Comparison of ENCODE assay signal across 13 cellular contexts in the genomic region with DNA sequence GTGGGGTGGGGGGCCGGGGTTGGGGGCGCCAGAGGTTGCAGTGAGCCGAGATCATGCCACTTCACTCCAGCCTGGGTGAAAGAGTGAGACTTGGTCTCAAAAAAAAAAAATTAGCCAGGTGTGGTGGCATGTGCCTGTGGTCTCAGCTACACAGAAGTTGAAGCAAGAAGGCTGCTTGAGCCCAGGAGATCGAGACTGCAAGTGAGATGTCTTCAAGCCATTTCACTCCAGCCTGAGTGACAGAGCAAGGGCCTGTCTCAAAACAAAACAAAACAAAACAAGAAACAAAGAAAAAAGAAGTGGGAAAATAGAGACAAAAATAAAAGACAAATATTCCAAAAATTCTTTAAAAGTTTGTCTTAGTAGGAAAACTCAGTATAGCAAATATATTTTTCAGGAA.
DNase-seq lines count a peak whose midpoint lies in the region; ATAC-seq, FAIRE-seq and TF ChIP-seq lines count a peak whose summit lies in the region.
"Had no signal": no experiment of that assay in that cellular context is flagged by ENCODE, and none has a peak within 500 bp of the region (broad histone marks: within the 10 kb centered on the region; RNA-seq: fewer than 3 reads in every experiment).

No MANE protein-coding gene starts in this region.

- H3K9me3 ChIP-seq in Loucy (ENCODE audit: insufficient read depth, low read depth, low read length) (no peaks in the 10 kb centered on the region), GM12878 (replicated peaks; ENCODE audit: control insufficient read depth, insufficient read depth, low read length) (no peaks in the 10 kb centered on the region), SK-N-SH (no peaks in the 10 kb centered on the region), sigmoid colon (no peaks in the 10 kb centered on the region)

- H2AFZ ChIP-seq in Loucy (ENCODE audit: low read length) (no peak overlapping the region), GM12878 (ENCODE audit: control insufficient read depth, low read depth, low read length) (no peak overlapping the region), SK-N-SH (ENCODE audit: low read depth) (no peak overlapping the region)
- H2AFZ ChIP-seq: neural progenitor cell had no signal

- H3K36me3 ChIP-seq in Loucy (ENCODE audit: insufficient read depth, low read length) (no peaks in the 10 kb centered on the region), GM12878 (ENCODE audit: control insufficient read depth in 2 of 2, insufficient read depth in 2 of 2, low read length in 1 of 2) (peaks cover 2 to 8% of the 10 kb centered on the region in 2 experiments; a peak in 3 of 4 replicates), SK-N-SH (replicated peaks in 1 of 2; ENCODE audit: control insufficient read depth in 1 of 2, insufficient read depth in 2 of 2, low read length in 1 of 2) (peaks cover 0 to 7% of the 10 kb centered on the region in 2 experiments), sigmoid colon (peaks cover 0 to 8% (median 0%) of the 10 kb centered on the region in 4 donors)
- H3K36me3 ChIP-seq: neural progenitor cell had no signal

- no peak for FAIRE-seq in GM12878 (lab: Jason Lieb, UNC)

- H3K4me1 Mint-ChIP-seq in stimulated activated naive CD8-positive, alpha-beta T cell treated with anti-CD3 and anti-CD28 coated beads, Interleukin-15, amount 100 ng/mL, for 72 hours = peaks cover 47% of the 10 kb centered on the region

- no peak overlapping the region for H3K4me3 ChIP-seq in Loucy (ENCODE audit: low read length, poor library complexity, severe bottlenecking)
- H3K4me3 ChIP-seq in GM12878 = peak overlapping the region; percentile 88
- H3K4me3 ChIP-seq in SK-N-SH (ENCODE audit: low read depth in 2 of 2, low read length in 1 of 2) = peak overlapping the region in 1 of 2 experiments; percentile 87; a peak in 2 of 4 replicates
- H3K4me3 ChIP-seq in sigmoid colon = no peak overlapping the region
- H3K4me3 ChIP-seq: neural progenitor cell had no signal

- H4K20me1 ChIP-seq in Loucy (ENCODE audit: insufficient read depth, low read length, poor library complexity, severe bottlenecking) (peaks cover 29% of the 10 kb centered on the region), GM12878 (ENCODE audit: control insufficient read depth, insufficient read depth) (no peaks in the 10 kb centered on the region), SK-N-SH (ENCODE audit: insufficient read depth) (no peaks in the 10 kb centered on the region)

- in situ Hi-C loops in GM12878 (cut with MboI) = no loop called here

- H3K9me2 ChIP-seq in Loucy (replicated peaks; ENCODE audit: low read depth, low read length) (no peaks in the 10 kb centered on the region), SK-N-SH (no peaks in the 10 kb centered on the region)

- CTCF ChIA-PET in GM12878 (lab: Yijun Ruan, JAX) = interaction anchor here (0.9 to 6.1 kb wide), 12 partner anchors 10 to 166 kb away, joined by 3 to 39 read pairs (median 3); no protein-coding TSS in a partner anchor
- CTCF ChIA-PET in SK-N-SH (lab: Yijun Ruan, JAX) = interaction anchor here (1.2 to 1.5 kb wide), 3 partner anchors 52 to 165 kb away, joined by 3 to 6 read pairs (median 4); partner anchors contain the start of gene ANKRD13B

- peak; percentile 9; the same call in 2 of the 3 replicates for ATAC-seq in GM12878
- ATAC-seq in stimulated activated naive CD8-positive, alpha-beta T cell treated with anti-CD3 and anti-CD28 coated beads, Interleukin-15, amount 100 ng/mL, for 72 hours = no peak

- no peaks in the 10 kb centered on the region for H3K9me3 Mint-ChIP-seq in stimulated activated naive CD8-positive, alpha-beta T cell treated with anti-CD3 and anti-CD28 coated beads, Interleukin-15, amount 100 ng/mL, for 72 hours
- H3K9me3 Mint-ChIP-seq: brain, neural progenitor cell had no signal

- BruUV-seq in GM12878 (replicated peaks; lab: Mats Ljungman, UMichigan) = no TSS peak

- POLR2A ChIA-PET in GM12878 (lab: Charles Lee) = interaction anchor here (0.6 to 7.2 kb wide), 4 partner anchors 33 to 52 kb away, joined by 6 to 54 read pairs (median 12); no protein-coding TSS in a partner anchor
- POLR2A ChIA-PET in SK-N-SH (lab: Yijun Ruan, JAX) = no interaction called here

- SMC1A ChIA-PET in GM12878 (lab: Charles Lee; ENCODE audit: uncharacterized antibody, unreplicated experiment) = interaction anchor here (0.6 to 19.7 kb wide), 16 partner anchors 8 to 173 kb away, joined by 3 to 297 read pairs (median 4); no protein-coding TSS in a partner anchor

- no peak for TF ChIP-seq POLR2A in GM12878 (IDR thresholded peaks at IDR 0.05; ENCODE audit: low read depth, low read length)
- no peak for TF ChIP-seq POLR2A in sigmoid colon (IDR thresholded peaks at IDR 0.05)

- H3K9ac ChIP-seq in Loucy (ENCODE audit: low read depth, low read length, poor library complexity, severe bottlenecking) (no peak overlapping the region), GM12878 (ENCODE audit: control insufficient read depth, insufficient read depth, low read length) (no peak overlapping the region; the same call in 1 of the 2 replicates), SK-N-SH (no peak overlapping the region)
- H3K9ac ChIP-seq: neural progenitor cell had no signal

- RAD21 ChIA-PET in GM12878 (lab: Charles Lee; ENCODE audit: unreplicated experiment) = interaction anchor here (0.8 to 9.7 kb wide), 4 partner anchors 35 to 173 kb away, joined by 3 to 144 read pairs (median 35); partner anchors contain the start of gene SSH2

- H3K27me3 Mint-ChIP-seq in stimulated activated naive CD8-positive, alpha-beta T cell treated with anti-CD3 and anti-CD28 coated beads, Interleukin-15, amount 100 ng/mL, for 72 hours = no peaks in the 10 kb centered on the region

- H3K4me3 Mint-ChIP-seq in stimulated activated naive CD8-positive, alpha-beta T cell treated with anti-CD3 and anti-CD28 coated beads, Interleukin-15, amount 100 ng/mL, for 72 hours = peak overlapping the region; percentile 54 to 71
- H3K4me3 Mint-ChIP-seq: brain, neural progenitor cell had no signal

- peaks cover 26% of the 10 kb centered on the region for H3K4me1 ChIP-seq in Loucy (ENCODE audit: insufficient read depth, low read length, poor library complexity, severe bottlenecking)
- peaks cover 30% of the 10 kb centered on the region; the same call in 1 of the 2 replicates for H3K4me1 ChIP-seq in GM12878 (ENCODE audit: control insufficient read depth, insufficient read depth, low read length)
- H3K4me1 ChIP-seq in SK-N-SH (ENCODE audit: control insufficient read depth in 1 of 2, insufficient read depth in 2 of 2, low read depth in 1 of 2, low read length in 1 of 2) = peaks cover 4 to 7% of the 10 kb centered on the region in 2 experiments; a peak in 3 of 4 replicates
- peaks cover 0 to 9% (median 2%) of the 10 kb centered on the region in 4 donors for H3K4me1 ChIP-seq in sigmoid colon

- H3K27ac Mint-ChIP-seq in stimulated activated naive CD8-positive, alpha-beta T cell treated with anti-CD3 and anti-CD28 coated beads, Interleukin-15, amount 100 ng/mL, for 72 hours = peak overlapping the region in 1 of 2 donors; percentile 83
- H3K27ac Mint-ChIP-seq: brain, neural progenitor cell had no signal

- peak; percentile 11 for DNase-seq in activated gamma-delta T cell treated with Interleukin-2 at 50 U/mL for 16 hours
- no peak for DNase-seq in activated gamma-delta T cell (lab: John Stamatoyannopoulos, UW)
- DNase-seq in GM12878 (ENCODE audit: low read depth, low spot score) = no peak
- DNase-seq in stimulated activated naive CD8-positive, alpha-beta T cell treated with anti-CD3 and anti-CD28 coated beads, Interleukin-15, amount 100 ng/mL, for 72 hours = no peak
- no peak for DNase-seq in DMS153 (lab: John Stamatoyannopoulos, UW)
- no peak for DNase-seq in SK-N-SH
- no peak for DNase-seq in sigmoid colon
- DNase-seq: DMS53; effector CD8-positive, alpha-beta T cell; MM.1S had no signal

- no peak for TF ChIP-seq CTCF in Loucy (conservative IDR thresholded peaks at IDR 0.05; ENCODE audit: low read length)
- TF ChIP-seq CTCF in GM12878 (IDR thresholded peaks at IDR 0.05 in 2 of 3, conservative IDR thresholded peaks at IDR 0.05 in 1 of 3; ENCODE audit: control insufficient read depth in 2 of 3, extremely low read depth in 1 of 3, insufficient read depth in 1 of 3, low read depth in 3 of 3, low read length in 3 of 3) = no peak
- no peak for TF ChIP-seq CTCF in SK-N-SH (IDR thresholded peaks at IDR 0.05)
- no peak for TF ChIP-seq CTCF in sigmoid colon (IDR thresholded peaks at IDR 0.05)

- peak overlapping the region; percentile 23 for H3K27ac ChIP-seq in GM12878 (ENCODE audit: control insufficient read depth, insufficient read depth)
- peak overlapping the region in 1 of 2 experiments; percentile 8; a peak in 2 of 4 replicates for H3K27ac ChIP-seq in SK-N-SH (ENCODE audit: low read depth in 2 of 2, low read length in 1 of 2)
- H3K27ac ChIP-seq in sigmoid colon = no peak overlapping the region
- H3K27ac ChIP-seq: neural progenitor cell had no signal

- no peak for TF ChIP-seq EP300 in GM12878 (IDR thresholded peaks at IDR 0.05; ENCODE audit: borderline replicate concordance in 1 of 2, control insufficient read depth in 1 of 2, low read depth in 2 of 2, low read length in 2 of 2)
- no peak for TF ChIP-seq EP300 in SK-N-SH (IDR thresholded peaks at IDR 0.05; ENCODE audit: borderline replicate concordance in 1 of 2, low read depth in 1 of 2, low read length in 1 of 2)
- no peak for TF ChIP-seq EP300 in sigmoid colon (IDR thresholded peaks at IDR 0.05)

- intact Hi-C loops in GM12878 (cut with micrococcal nuclease; ENCODE audit: unreplicated experiment) = no loop called here
- intact Hi-C loops in sigmoid colon (cut with DNase I) = no loop called here

- WGBS in GM12878 (ENCODE audit: insufficient coverage, insufficient replicate concordance, low lambda C conversion rate, missing lambda C conversion rate) = 6% methylated on average over 1 of the region's 4 CpGs
- WGBS in SK-N-SH (ENCODE audit: low lambda C conversion rate) = 81% methylated on average over 4 of the region's 4 CpGs
- WGBS in sigmoid colon, 2 donors = 68 to 80% methylated on average over 4 of the region's 4 CpGs

- no peak for TF ChIP-seq RAD21 in GM12878 (IDR thresholded peaks at IDR 0.05; ENCODE audit: insufficient read depth, low read depth, low read length)
- no peak for TF ChIP-seq RAD21 in SK-N-SH (IDR thresholded peaks at IDR 0.05; ENCODE audit: low read length)

- H3K4me2 ChIP-seq in Loucy (ENCODE audit: low read depth, low read length, poor library complexity, severe bottlenecking) (peak overlapping the region; percentile 42), GM12878 (ENCODE audit: control insufficient read depth, insufficient read depth) (peak overlapping the region; percentile 72), SK-N-SH (no peak overlapping the region)
- H3K4me2 ChIP-seq: neural progenitor cell had no signal

- H3K27me3 ChIP-seq in Loucy (ENCODE audit: insufficient read depth, low read length, poor library complexity, severe bottlenecking) = no peaks in the 10 kb centered on the region
- H3K27me3 ChIP-seq in GM12878 (replicated peaks in 1 of 2; ENCODE audit: control insufficient read depth in 2 of 2, insufficient read depth in 2 of 2, low read length in 1 of 2) = no peaks in the 10 kb centered on the region
- no peaks in the 10 kb centered on the region for H3K27me3 ChIP-seq in SK-N-SH (ENCODE audit: insufficient read depth)
- H3K27me3 ChIP-seq in sigmoid colon = no peaks in the 10 kb centered on the region

- H3K79me2 ChIP-seq in Loucy (ENCODE audit: insufficient read depth, low read length) = peaks cover 33% of the 10 kb centered on the region
- peaks cover 73% of the 10 kb centered on the region for H3K79me2 ChIP-seq in GM12878 (ENCODE audit: control insufficient read depth, insufficient read depth, low read length)
- H3K79me2 ChIP-seq in SK-N-SH (ENCODE audit: insufficient read depth) = peaks cover 29% of the 10 kb centered on the region; the same call in 1 of the 2 replicates

- H3F3A ChIP-seq in Loucy (ENCODE audit: low read depth) = 0 out of 2 replicates have a peak, but pooled peaks cover 8% of the 10 kb centered on the region
- H3F3A ChIP-seq in SK-N-SH (replicated peaks; ENCODE audit: insufficient read depth) = peaks cover 4% of the 10 kb centered on the region
